Comparison of ENCODE assay signal across 2 cellular contexts in the genomic region with DNA sequence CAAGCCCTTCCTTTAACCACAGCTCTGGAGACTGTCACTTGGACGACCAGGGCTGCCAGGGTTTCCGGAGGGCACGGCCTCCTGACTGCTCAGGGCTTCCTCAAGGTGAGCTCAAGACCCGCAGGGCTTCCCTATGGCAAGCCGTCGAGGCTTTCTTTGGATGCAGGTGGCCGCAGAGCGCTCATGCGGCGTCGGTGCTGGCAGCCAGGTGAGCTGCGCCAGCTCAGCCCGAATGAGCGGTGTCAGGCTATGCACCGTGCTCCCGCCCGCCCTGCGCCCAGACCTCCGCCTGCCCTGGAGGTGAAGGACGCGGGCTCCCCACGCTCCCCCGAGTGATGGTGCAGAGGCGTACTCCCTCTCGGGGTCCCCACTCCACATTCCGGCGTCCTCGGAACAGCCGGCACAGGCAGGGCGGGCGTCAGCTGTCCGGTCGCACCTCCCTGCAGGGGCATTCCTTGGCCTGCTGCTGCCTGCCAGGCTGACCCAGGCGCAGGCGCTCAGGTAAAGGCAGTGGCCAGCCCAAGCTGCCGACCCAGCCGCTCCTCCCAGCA.
TF ChIP-seq lines count a peak whose summit lies in the region.

No MANE protein-coding gene starts in this region.

TF ChIP-seq in IMR-90, 13 proteins besides CTCF, POLR2A, EP300 and RAD21:
- TF ChIP-seq, protein P1, sequence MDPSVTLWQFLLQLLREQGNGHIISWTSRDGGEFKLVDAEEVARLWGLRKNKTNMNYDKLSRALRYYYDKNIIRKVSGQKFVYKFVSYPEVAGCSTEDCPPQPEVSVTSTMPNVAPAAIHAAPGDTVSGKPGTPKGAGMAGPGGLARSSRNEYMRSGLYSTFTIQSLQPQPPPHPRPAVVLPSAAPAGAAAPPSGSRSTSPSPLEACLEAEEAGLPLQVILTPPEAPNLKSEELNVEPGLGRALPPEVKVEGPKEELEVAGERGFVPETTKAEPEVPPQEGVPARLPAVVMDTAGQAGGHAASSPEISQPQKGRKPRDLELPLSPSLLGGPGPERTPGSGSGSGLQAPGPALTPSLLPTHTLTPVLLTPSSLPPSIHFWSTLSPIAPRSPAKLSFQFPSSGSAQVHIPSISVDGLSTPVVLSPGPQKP (IDR thresholded peaks at IDR 0.05; ENCODE audit: borderline replicate concordance, low read depth, low read length), result no peak
- TF ChIP-seq MAFK (IDR thresholded peaks at IDR 0.05; ENCODE audit: low read depth, low read length) (no peak), CHD1 (IDR thresholded peaks at IDR 0.05; ENCODE audit: low read depth, low read length) (no peak), RFX5 (IDR thresholded peaks at IDR 0.05; ENCODE audit: low read depth, low read length) (no peak), FOS (IDR thresholded peaks at IDR 0.05; ENCODE audit: low read depth, low read length) (no peak), SMC3 (IDR thresholded peaks at IDR 0.05; ENCODE audit: low read depth, low read length) (no peak), BHLHE40 (IDR thresholded peaks at IDR 0.05; ENCODE audit: low read depth, low read length) (no peak)
TF ChIP-seq in IMR-90: peak in this region for 0.

TF ChIP-seq in HepG2, 621 proteins besides CTCF, POLR2A, EP300 and RAD21:
- no peak for TF ChIP-seq HNRNPUL1 (IDR thresholded peaks at IDR 0.05; ENCODE audit: low read depth, low read length)
- 0 out of 2 replicates have a peak, but pooled peaks have one; percentile 7 for TF ChIP-seq GABPB1 (CRISPR knock-in tag; IDR thresholded peaks at IDR 0.05)
- no peak for TF ChIP-seq ZNF207 (IDR thresholded peaks at IDR 0.05; ENCODE audit: borderline replicate concordance)
